In genomic region chr1:184792450-184792969, GRCh38 we compare ENCODE assay signal across 8 cellular contexts. TPM values are rescaled to one million over a fixed set of nuclear protein-coding genes. Genes with fewer than 3 reads are reported as not detected.
A peak's percentile ranks its signal among the peaks of the same experiment; 100 is the strongest.
DNase-seq lines count a peak whose midpoint lies in the region; ATAC-seq, FAIRE-seq and TF ChIP-seq lines count a peak whose summit lies in the region.

No MANE protein-coding gene starts in this region.

- WGBS in GM12878 (ENCODE audit: insufficient coverage, insufficient replicate concordance, low lambda C conversion rate, missing lambda C conversion rate) = 79% methylated on average over 5 of the region's 5 CpGs

- ATAC-seq in GM12878 = peak; percentile 74
- no peak for ATAC-seq in GM19467 (IDR thresholded peaks at IDR 0.05; ENCODE audit: unreplicated experiment)

- POLR2A ChIA-PET in GM12878 (lab: Charles Lee) = no interaction called here

- H3K4me3 ChIP-seq in GM12878 = no peak overlapping the region
- peak overlapping the region in 1 of 2 donors; percentile 29 for H3K4me3 ChIP-seq in stomach smooth muscle (ENCODE audit: low read length in 2 of 2)

- H4K20me1 ChIP-seq in GM12878 (ENCODE audit: control insufficient read depth, insufficient read depth) = no peaks in the 10 kb centered on the region

- intact Hi-C loops in GM12878 (cut with micrococcal nuclease; ENCODE audit: unreplicated experiment) = no loop called here

- CTCF ChIA-PET in GM12878 (lab: Yijun Ruan, JAX) = interaction anchor here (0.8 to 3.9 kb wide), 4 partner anchors 11 to 378 kb away, joined by 3 to 18 read pairs (median 8); no protein-coding TSS in a partner anchor

- RAD21 ChIA-PET in GM12878 (lab: Charles Lee; ENCODE audit: unreplicated experiment) = interaction anchor here (0.5 to 1.9 kb wide), 2 partner anchors 13 to 381 kb away, joined by 3 to 4 read pairs; no protein-coding TSS in a partner anchor

- no peak overlapping the region for H3K9ac ChIP-seq in GM12878 (ENCODE audit: control insufficient read depth, insufficient read depth, low read length)
- H3K9ac ChIP-seq in stomach smooth muscle (ENCODE audit: low read length in 2 of 2) = peak overlapping the region in 1 of 2 donors; percentile 5

- H3K4me2 ChIP-seq in GM12878 (ENCODE audit: control insufficient read depth, insufficient read depth) = no peak overlapping the region

- no peak for TF ChIP-seq EP300 in GM12878 (IDR thresholded peaks at IDR 0.05; ENCODE audit: borderline replicate concordance in 1 of 2, control insufficient read depth in 1 of 2, low read depth in 2 of 2, low read length in 2 of 2)

- H3K9me3 ChIP-seq in GM12878 (replicated peaks; ENCODE audit: control insufficient read depth, insufficient read depth, low read length) (no peaks in the 10 kb centered on the region), stomach smooth muscle (ENCODE audit: control insufficient read depth in 2 of 2, low read length in 2 of 2) (no peaks in the 10 kb centered on the region)

- no peaks in the 10 kb centered on the region for H3K27me3 ChIP-seq in GM12878 (replicated peaks in 1 of 2; ENCODE audit: control insufficient read depth in 2 of 2, insufficient read depth in 2 of 2, low read length in 1 of 2)
- no peaks in the 10 kb centered on the region for H3K27me3 ChIP-seq in stomach smooth muscle (ENCODE audit: control insufficient read depth in 1 of 2, insufficient read depth in 2 of 2, low read length in 2 of 2)

- H2AFZ ChIP-seq in GM12878 (ENCODE audit: control insufficient read depth, low read depth, low read length) = no peak overlapping the region

- no peak for TF ChIP-seq POLR2A in GM12878 (IDR thresholded peaks at IDR 0.05; ENCODE audit: low read depth, low read length)

- BruUV-seq in GM12878 (replicated peaks; lab: Mats Ljungman, UMichigan) = no TSS peak

- peak; percentile 75 for DNase-seq in GDM1 (lab: John Stamatoyannopoulos, UW)
- peak; percentile 82 for DNase-seq in NCI-H146 (lab: John Stamatoyannopoulos, UW)
- DNase-seq in GM12878 (ENCODE audit: low read depth, low spot score) = no peak
- DNase-seq in kidney glomerular epithelial cell (lab: John Stamatoyannopoulos, UW) = peak; percentile 52
- no peak for DNase-seq in OCI-M2 (lab: John Stamatoyannopoulos, UW; ENCODE audit: unreplicated experiment)
- DNase-seq in activated effector memory CD4-positive, alpha-beta T cell treated with Interleukin-2 at 50 U/mL for 16 hours = no peak

- SMC1A ChIA-PET in GM12878 (lab: Charles Lee; ENCODE audit: uncharacterized antibody, unreplicated experiment) = interaction anchor here (1.2 to 2.6 kb wide), 3 partner anchors 13 to 17 kb away, joined by 4 to 8 read pairs (median 4); no protein-coding TSS in a partner anchor

- no peak for TF ChIP-seq CTCF in GM12878 (IDR thresholded peaks at IDR 0.05 in 2 of 3, conservative IDR thresholded peaks at IDR 0.05 in 1 of 3; ENCODE audit: control insufficient read depth in 2 of 3, extremely low read depth in 1 of 3, insufficient read depth in 1 of 3, low read depth in 3 of 3, low read length in 3 of 3)

- H3K36me3 ChIP-seq in GM12878 (ENCODE audit: control insufficient read depth in 2 of 2, insufficient read depth in 2 of 2, low read length in 1 of 2) (peaks cover 0 to 4% of the 10 kb centered on the region in 2 experiments; a peak in 1 of 4 replicates), stomach smooth muscle (ENCODE audit: control insufficient read depth in 2 of 2, insufficient read depth in 2 of 2, low read length in 2 of 2) (peaks cover 10 to 31% of the 10 kb centered on the region in 2 donors)

- no peak for TF ChIP-seq RAD21 in GM12878 (IDR thresholded peaks at IDR 0.05; ENCODE audit: insufficient read depth, low read depth, low read length)

- H3K4me1 ChIP-seq in GM12878 (ENCODE audit: control insufficient read depth, insufficient read depth, low read length) (no peaks in the 10 kb centered on the region), stomach smooth muscle (ENCODE audit: control insufficient read depth, insufficient read depth, low read length) (peaks cover 14% of the 10 kb centered on the region)

- in situ Hi-C loops in GM12878 (cut with MboI) = no loop called here

- peak; percentile 31 for FAIRE-seq in GM12878 (lab: Jason Lieb, UNC)

- H3K79me2 ChIP-seq in GM12878 (ENCODE audit: control insufficient read depth, insufficient read depth, low read length) = no peaks in the 10 kb centered on the region

- H3K27ac ChIP-seq in GM12878 (ENCODE audit: control insufficient read depth, insufficient read depth) (no peak overlapping the region), stomach smooth muscle (ENCODE audit: low read length) (peak overlapping the region; percentile 55)

TF ChIP-seq in GM12878, 131 proteins besides CTCF, POLR2A, EP300 and RAD21:
- TF ChIP-seq SIX5 (IDR thresholded peaks at IDR 0.05; ENCODE audit: low read depth, low read length, severe bottlenecking) (no peak), WRNIP1 (IDR thresholded peaks at IDR 0.05; ENCODE audit: borderline replicate concordance, low read depth, low read length) (no peak), IKZF2 (IDR thresholded peaks at IDR 0.05) (no peak)

RNA-seq across cellular contexts. Expression of gene EDEM3, which starts 37.9 kb away (rescaled TPM):
- total RNA-seq in GM12878 (2013; cell fraction: nucleolus; rRNA removed) = 29.6 and 30.7 TPM in 2 replicates
- 14.2 and 17.2 TPM in 2 replicates for total RNA-seq in GM12878 (2014; rRNA removed)
- total RNA-seq in GM12878 (2014; rRNA removed; fragmentation: Illumina TruSeq; extraction: Trizol) = 18.3 and 19.3 TPM in 2 replicates
- total RNA-seq in GM12878 (2021) = 12.9 and 19.0 TPM in 2 replicates
- polyA plus RNA-seq in GM12878 (2011; ENCODE audit: low read depth) = 4.3 TPM
- polyA plus RNA-seq in GM12878 (2011; rRNA removed) = 10.1 and 17.4 TPM in 2 replicates
- polyA plus RNA-seq in GM12878 (2011; cell fraction: cytosol; rRNA removed) = 4.8 and 5.5 TPM in 2 replicates
- 14.8 and 18.6 TPM in 2 replicates for polyA plus RNA-seq in GM12878 (2011; cell fraction: nucleus; rRNA removed)
- 6.6 and 9.6 TPM in 2 replicates for polyA plus RNA-seq in GM12878 (2012)
- 14.3 and 16.3 TPM in 2 replicates for polyA plus RNA-seq in GM12878 (2014; fragmentation: Illumina TruSeq; extraction: Trizol)
- 1 to 10 TPM; 6.4 to 9.2 TPM for polyA plus RNA-seq in GM12878 (2014; fragmentation: Nextera tagmentation; extraction: Ambion mirVana)
- 7.4 and 8.0 TPM in 2 replicates for polyA plus RNA-seq in GM12878 (2014; rRNA removed)
- 10 to 100 TPM; 15.5 to 18.3 TPM for polyA plus RNA-seq in GM12878 (2016; fragmentation: Nextera tagmentation; extraction: Ambion mirVana)
- polyA minus RNA-seq in GM12878 (2011; rRNA and poly(A)+ RNA removed) = 20.9 and 56.0 TPM in 2 replicates
- polyA minus RNA-seq in GM12878 (2011; cell fraction: cytosol; rRNA and poly(A)+ RNA removed) = 9.3 and 20.7 TPM in 2 replicates
- 9.1 and 11.7 TPM in 2 replicates for polyA minus RNA-seq in GM12878 (2011; cell fraction: nucleus; rRNA and poly(A)+ RNA removed)

Comparison
In these comparisons a context has a peak if more than half of its experiments do, and no peak if none do; other contexts are left out.
1. DNase-seq: peak in GDM1 (single experiment), NCI-H146 (single experiment) and kidney glomerular epithelial cell (single experiment); none in GM12878 (single experiment), OCI-M2 (single experiment) and activated effector memory CD4-positive, alpha-beta T cell treated with Interleukin-2 at 50 U/mL for 16 hours (single experiment).